28 cellular contexts compared by ENCODE assay signal in genomic region chr17:81498953-81499600, GRCh38. TPM values are rescaled to one million over a fixed set of nuclear protein-coding genes. Genes with fewer than 3 reads are reported as not detected.
DNase-seq lines count a peak whose midpoint lies in the region; ATAC-seq and TF ChIP-seq lines count a peak whose summit lies in the region.
"Had no signal": no experiment of that assay in that cellular context is flagged by ENCODE, and none has a peak within 500 bp of the region (broad histone marks: within the 10 kb centered on the region; RNA-seq: fewer than 3 reads in every experiment).

No MANE protein-coding gene starts in this region.

- H3K4me3 Mint-ChIP-seq in stimulated activated naive CD8-positive, alpha-beta T cell treated with anti-CD3 and anti-CD28 coated beads, Interleukin-15, amount 100 ng/mL, for 72 hours, result no peak overlapping the region
- H3K4me3 Mint-ChIP-seq: activated CD4-positive, alpha-beta T cell treated with anti-CD3 and anti-CD28 coated beads for 36 hours; activated CD8-positive, alpha-beta T cell treated with anti-CD3 and anti-CD28 coated beads, Interleukin-2, amount 10 ng/mL, durations not matched to agents 7 days and 5 days; activated naive CD8-positive, alpha-beta T cell; CD4-positive, alpha-beta memory T cell; effector memory CD8-positive, alpha-beta T cell had no signal

- H3K4me3 ChIP-seq in mucosa of descending colon (no peak overlapping the region), aorta (ENCODE audit: low read length in 2 of 2) (no peak overlapping the region)
- H3K4me3 ChIP-seq: coronary artery, sigmoid colon, thyroid gland had no signal

- H3K27me3 Mint-ChIP-seq in stimulated activated naive CD8-positive, alpha-beta T cell treated with anti-CD3 and anti-CD28 coated beads, Interleukin-15, amount 100 ng/mL, for 72 hours, result no peaks in the 10 kb centered on the region
- H3K27me3 Mint-ChIP-seq: activated naive CD8-positive, alpha-beta T cell had no signal

- H3K4me1 ChIP-seq in mucosa of descending colon (ENCODE audit: low read depth) (no peaks in the 10 kb centered on the region), aorta (ENCODE audit: control insufficient read depth in 1 of 2, insufficient read depth in 2 of 2, low read length in 2 of 2) (no peaks in the 10 kb centered on the region)
- H3K4me1 ChIP-seq: sigmoid colon, thyroid gland had no signal

- peak; percentile 56 for ATAC-seq in stimulated activated naive CD8-positive, alpha-beta T cell treated with anti-CD3 and anti-CD28 coated beads, Interleukin-15, amount 100 ng/mL, for 72 hours
- ATAC-seq in stimulated activated naive CD8-positive, alpha-beta T cell treated with anti-CD3 and anti-CD28 coated beads, Interleukin-15, Interleukin-2, amounts not matched to agents 100 U/mL and 50 U/mL, for 24 hours, result no peak
- ATAC-seq in mucosa of descending colon (peak; percentile 18), aorta (ENCODE audit: low FRiP score) (peak; percentile 44)
- ATAC-seq: activated CD4-positive, alpha-beta T cell treated with anti-CD3 and anti-CD28 coated beads for 36 hours; activated CD8-positive, alpha-beta T cell treated with anti-CD3 and anti-CD28 coated beads, Interleukin-2, amount 10 ng/mL, durations not matched to agents 7 days and 5 days; effector memory CD8-positive, alpha-beta T cell had no signal

- no peak overlapping the region for H3K27ac Mint-ChIP-seq in stimulated activated naive CD8-positive, alpha-beta T cell treated with anti-CD3 and anti-CD28 coated beads, Interleukin-15, amount 100 ng/mL, for 72 hours
- H3K27ac Mint-ChIP-seq: activated CD4-positive, alpha-beta T cell treated with anti-CD3 and anti-CD28 coated beads for 36 hours; activated CD8-positive, alpha-beta T cell treated with anti-CD3 and anti-CD28 coated beads, Interleukin-2, amount 10 ng/mL, durations not matched to agents 7 days and 5 days; activated naive CD8-positive, alpha-beta T cell; effector memory CD8-positive, alpha-beta T cell had no signal

- intact Hi-C loops in mucosa of descending colon (cut with DNase I, micrococcal nuclease) (no loop called here), aorta (cut with DNase I) (no loop called here)

- no peak for TF ChIP-seq CTCF in mucosa of descending colon (IDR thresholded peaks at IDR 0.05)

- WGBS in aorta, 2 donors, result 62 to 69% methylated on average over 56 to 64 of the region's 64 CpGs

- no peaks in the 10 kb centered on the region for H3K27me3 ChIP-seq in aorta (ENCODE audit: control insufficient read depth in 1 of 2, insufficient read depth in 2 of 2, low read length in 1 of 2)
- H3K27me3 ChIP-seq: heart left ventricle, thyroid gland had no signal

- H3K9me3 ChIP-seq in mucosa of descending colon, result no peaks in the 10 kb centered on the region
- H3K9me3 ChIP-seq in aorta (ENCODE audit: control insufficient read depth, low read length), result no peaks in the 10 kb centered on the region
- H3K9me3 ChIP-seq: heart left ventricle, sigmoid colon, thyroid gland had no signal

- DNase-seq in stimulated activated naive CD8-positive, alpha-beta T cell treated with anti-CD3 and anti-CD28 coated beads, Interleukin-15, amount 100 ng/mL, for 72 hours, result no peak
- no peak for DNase-seq in stimulated activated naive CD8-positive, alpha-beta T cell treated with anti-CD3 and anti-CD28 coated beads, Interleukin-15, Interleukin-2, amounts not matched to agents 100 U/mL and 50 U/mL, for 24 hours
- no peak for DNase-seq in mucosa of descending colon
- DNase-seq in aorta, result no peak
- DNase-seq in NCI-H187 (lab: John Stamatoyannopoulos, UW), result no peak
- DNase-seq in NCI-H82 treated with DMSO at 0.1 percent for 48 hours (lab: John Stamatoyannopoulos, UW; ENCODE audit: unreplicated experiment), result no peak
- DNase-seq: activated CD4-positive, alpha-beta T cell treated with anti-CD3 and anti-CD28 coated beads for 36 hours; activated CD8-positive, alpha-beta T cell treated with anti-CD3 and anti-CD28 coated beads, Interleukin-2, amount 10 ng/mL, durations not matched to agents 7 days and 5 days; AML-193; anterior cingulate cortex; DMS 273 treated with DMSO at 0.1 percent for 48 hours; effector memory CD8-positive, alpha-beta T cell; EL; erythroblast; GOT3; heart left ventricle; Karpas-422; NCI-H1436; NCI-H345; NCI-H748 treated with DMSO at 0.1 percent for 48 hours; posterior cingulate gyrus; RPMI8226; sigmoid colon; stimulated activated naive CD4-positive, alpha-beta T cell; thyroid gland had no signal

- H3K9me3 Mint-ChIP-seq in stimulated activated naive CD8-positive, alpha-beta T cell treated with anti-CD3 and anti-CD28 coated beads, Interleukin-15, amount 100 ng/mL, for 72 hours, result no peaks in the 10 kb centered on the region
- H3K9me3 Mint-ChIP-seq: CD4-positive, alpha-beta memory T cell; effector memory CD8-positive, alpha-beta T cell had no signal

- peaks cover 9% of the 10 kb centered on the region for H3K4me1 Mint-ChIP-seq in stimulated activated naive CD8-positive, alpha-beta T cell treated with anti-CD3 and anti-CD28 coated beads, Interleukin-15, amount 100 ng/mL, for 72 hours
- H3K4me1 Mint-ChIP-seq: activated CD4-positive, alpha-beta T cell treated with anti-CD3 and anti-CD28 coated beads for 36 hours had no signal

- H3K27ac ChIP-seq in aorta (ENCODE audit: low read depth in 1 of 2, low read length in 2 of 2), result no peak overlapping the region
- H3K27ac ChIP-seq: coronary artery, heart left ventricle, sigmoid colon, thyroid gland had no signal

- H3K36me3 ChIP-seq in mucosa of descending colon (ENCODE audit: low read depth), result no peaks in the 10 kb centered on the region
- H3K36me3 ChIP-seq in aorta (ENCODE audit: control insufficient read depth in 1 of 2, insufficient read depth in 2 of 2, low read length in 1 of 2), result no peaks in the 10 kb centered on the region
- H3K36me3 ChIP-seq: heart left ventricle, sigmoid colon, thyroid gland had no signal

RNA-seq across cellular contexts. Expression of gene ACTG1, which starts 13.5 kb away (rescaled TPM):
- total RNA-seq in mucosa of descending colon, result 1,000 to 10,000 TPM; 1,922 to 4,060 (median 3,184) TPM
- total RNA-seq in aorta, result 1,000 to 10,000 TPM; 2,309 to 2,547 TPM
- polyA plus RNA-seq in aorta, result 1,000 to 10,000 TPM; 1,438 to 2,310 TPM

RNA-seq across cellular contexts. Expression of gene FSCN2, which starts 29.1 kb away (rescaled TPM):
- total RNA-seq in mucosa of descending colon, result 1 to 10 TPM; 1.6 to 4.0 (median 2.5) TPM
- 1 to 10 TPM; 3.0 to 3.1 TPM for total RNA-seq in aorta
- polyA plus RNA-seq in aorta, result 1 to 10 TPM; 1.0 to 1.3 TPM

RNA-seq across cellular contexts. Expression of gene FAAP100, which starts 53.1 kb away (rescaled TPM):
- total RNA-seq in mucosa of descending colon, result 10 to 100 TPM; 23.2 to 28.9 (median 25.0) TPM
- 10 to 100 TPM; 20.9 to 32.2 TPM for total RNA-seq in aorta
- 10 to 100 TPM in 1 of 2 donors, 1 to 10 TPM in 1; 8.8 to 48.4 TPM for polyA plus RNA-seq in aorta
